24 cellular contexts compared by ENCODE assay signal in genomic region chr11:123899792-123900191, GRCh38. TPM values are rescaled to one million over a fixed set of nuclear protein-coding genes. Genes with fewer than 3 reads are reported as not detected.
"Had no signal": no experiment of that assay in that cellular context is flagged by ENCODE, and none has a peak within 500 bp of the region (broad histone marks: within the 10 kb centered on the region; RNA-seq: fewer than 3 reads in every experiment).

No MANE protein-coding gene starts in this region.

- H3K4me2 ChIP-seq: SK-N-SH had no signal

- H3K9ac ChIP-seq: SK-N-SH had no signal

- DNase-seq: KBM-7, NCI-H1092, NCI-H1436, NCI-H187, NCI-H2029, NCI-H2081 treated with DMSO at 0.1 percent for 48 hours, NCI-H2171, NCI-H226, NCI-H446, NCI-H510A, NCI-H524 treated with DMSO at 0.1 percent for 48 hours, NCI-H69, NCI-H774, PC-3, SHP77, SK-N-SH, SW 1271 had no signal

- H3K9me2 ChIP-seq: SK-N-SH had no signal

- ATAC-seq: Panc1, PC-3 had no signal

- H3K27ac ChIP-seq: RWPE1 had no signal

- H3K9me3 ChIP-seq: SK-N-SH had no signal

RNA-seq across cellular contexts. Expression of gene OR8D4, which starts 2.2 kb away (rescaled TPM):
- total RNA-seq: HT-29, LHCN-M2, MCF 10A, OCI-LY7, PC-3, SK-MEL-5 had no signal
- polyA plus RNA-seq: SK-N-SH had no signal

RNA-seq across cellular contexts. Expression of gene TMEM225, which starts 14.3 kb away (rescaled TPM):
- total RNA-seq: HT-29, LHCN-M2, MCF 10A, OCI-LY7, PC-3, SK-MEL-5 had no signal
- polyA plus RNA-seq: SK-N-SH had no signal

RNA-seq across cellular contexts. Expression of gene OR4D5, which starts 39.6 kb away (rescaled TPM):
- total RNA-seq: HT-29, LHCN-M2, MCF 10A, OCI-LY7, PC-3, SK-MEL-5 had no signal
- polyA plus RNA-seq: SK-N-SH had no signal

RNA-seq across cellular contexts. Expression of gene OR6T1, which starts 43.8 kb away (rescaled TPM):
- total RNA-seq: HT-29, LHCN-M2, MCF 10A, OCI-LY7, PC-3, SK-MEL-5 had no signal
- polyA plus RNA-seq: SK-N-SH had no signal
